ENCODE assay signal across 14 cellular contexts in the genomic region with DNA sequence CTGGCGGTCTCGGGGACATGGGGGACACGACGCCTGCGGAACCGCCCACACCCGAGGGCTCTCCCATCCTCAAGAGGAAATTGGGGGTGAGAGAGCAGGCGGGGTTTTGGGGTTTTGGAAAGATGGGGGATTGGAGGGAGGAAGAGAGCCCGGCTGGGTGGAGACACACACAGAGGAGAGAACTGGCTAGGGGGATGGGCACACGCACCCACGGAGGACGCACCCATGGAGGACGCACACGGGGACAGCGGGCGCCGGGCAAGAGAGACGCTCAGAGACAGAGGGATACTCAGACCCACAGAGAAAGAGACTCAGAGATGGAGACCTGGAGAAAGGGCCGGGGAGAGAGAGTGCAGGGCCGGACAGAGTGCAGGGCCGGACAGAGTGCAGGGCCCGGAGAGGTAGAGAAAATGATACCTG. TPM values are rescaled to one million over a fixed set of nuclear protein-coding genes. Genes with fewer than 3 reads are reported as not detected.
A peak's percentile ranks its signal among the peaks of the same experiment; 100 is the strongest.
DNase-seq lines count a peak whose midpoint lies in the region; ATAC-seq, FAIRE-seq and TF ChIP-seq lines count a peak whose summit lies in the region.
"Had no signal": no experiment of that assay in that cellular context is flagged by ENCODE, and none has a peak within 500 bp of the region (broad histone marks: within the 10 kb centered on the region; RNA-seq: fewer than 3 reads in every experiment).

No MANE protein-coding gene starts in this region.

- H3K9me2 ChIP-seq in hepatocyte (replicated peaks; ENCODE audit: insufficient read depth) = no peaks in the 10 kb centered on the region
- H3K9me2 ChIP-seq: SK-N-SH had no signal

- TF ChIP-seq RAD21 in HepG2 (CRISPR knock-in tag; IDR thresholded peaks at IDR 0.05) = no peak

- H3K36me3 Mint-ChIP-seq in activated naive CD4-positive, alpha-beta T cell treated with anti-CD3 and anti-CD28 coated beads, Interleukin-2, amount 10 ng/mL, durations not matched to agents 7 days and 5 days = no peaks in the 10 kb centered on the region

- peaks cover 75% of the 10 kb centered on the region for H3K27me3 Mint-ChIP-seq in activated naive CD4-positive, alpha-beta T cell treated with anti-CD3 and anti-CD28 coated beads, Interleukin-2, amount 10 ng/mL, durations not matched to agents 7 days and 5 days

- TF ChIP-seq EP300 in HepG2 (IDR thresholded peaks at IDR 0.05; ENCODE audit: low read depth in 2 of 2, low read length in 2 of 2) (no peak), HepG2 (CRISPR knock-in tag; IDR thresholded peaks at IDR 0.05; ENCODE audit: borderline replicate concordance) (no peak)

- peak overlapping the region; percentile 73 for H3K4me2 ChIP-seq in hepatocyte
- H3K4me2 ChIP-seq in HepG2 (ENCODE audit: low read depth, low read length) = no peak overlapping the region
- H3K4me2 ChIP-seq: SK-N-SH had no signal

- H3K9me3 ChIP-seq in RWPE2 (ENCODE audit: severe bottlenecking) = no peaks in the 10 kb centered on the region
- H3K9me3 ChIP-seq in hepatocyte (ENCODE audit: low read depth) = no peaks in the 10 kb centered on the region
- no peaks in the 10 kb centered on the region for H3K9me3 ChIP-seq in thoracic aorta
- no peaks in the 10 kb centered on the region for H3K9me3 ChIP-seq in HepG2 (ENCODE audit: low read length)
- H3K9me3 ChIP-seq: SK-N-SH had no signal

- H3K4me3 Mint-ChIP-seq in activated naive CD4-positive, alpha-beta T cell treated with anti-CD3 and anti-CD28 coated beads, Interleukin-2, amount 10 ng/mL, durations not matched to agents 7 days and 5 days = peak overlapping the region; percentile 47

- no TSS peak for BruUV-seq in HepG2 (replicated peaks; lab: Mats Ljungman, UMichigan)

- H3K36me3 ChIP-seq in RWPE2 (ENCODE audit: low read depth) (no peaks in the 10 kb centered on the region), hepatocyte (replicated peaks; ENCODE audit: insufficient read depth, low read depth) (no peaks in the 10 kb centered on the region), thoracic aorta (no peaks in the 10 kb centered on the region), HepG2 (replicated peaks in 1 of 2; ENCODE audit: control insufficient read depth in 1 of 2, insufficient read depth in 2 of 2, low read length in 2 of 2) (no peaks in the 10 kb centered on the region)

- peak overlapping the region; percentile 29 for H3K4me3 ChIP-seq in RWPE2 (ENCODE audit: severe bottlenecking)
- H3K4me3 ChIP-seq in hepatocyte = no peak overlapping the region
- peak overlapping the region; percentile 50 for H3K4me3 ChIP-seq in thoracic aorta
- peak overlapping the region in 1 of 3 experiments; percentile 16; a peak in 1 of 6 replicates for H3K4me3 ChIP-seq in HepG2 (replicated peaks in 1 of 3; ENCODE audit: insufficient read depth in 1 of 3, low read depth in 2 of 3, low read length in 3 of 3)
- H3K4me3 ChIP-seq: lung had no signal

- no peak overlapping the region for H3K9ac ChIP-seq in HepG2 (ENCODE audit: insufficient read depth, low read depth, low read length)
- H3K9ac ChIP-seq: SK-N-SH had no signal

- ATAC-seq in RWPE2 (ENCODE audit: low read depth) (no peak), thoracic aorta (ENCODE audit: insufficient number of reproducible peaks, low FRiP score, low read depth) (no peak), GM21786 (IDR thresholded peaks at IDR 0.05; ENCODE audit: unreplicated experiment) (no peak), HepG2 (no peak), HG02642 (IDR thresholded peaks at IDR 0.05; ENCODE audit: poor library complexity, unreplicated experiment) (no peak)

- DNase-seq in activated naive CD4-positive, alpha-beta T cell treated with anti-CD3 and anti-CD28 coated beads, Interleukin-2, amount 10 ng/mL, durations not matched to agents 7 days and 5 days = no peak
- no peak for DNase-seq in activated naive CD4-positive, alpha-beta T cell treated with anti-CD3 and anti-CD28 coated beads, Interleukin-2, amount 50 U/mL, for 16 hours
- DNase-seq in RWPE2 (ENCODE audit: low spot score) (no peak), hepatocyte (ENCODE audit: low spot score) (no peak), thoracic aorta (ENCODE audit: low spot score) (no peak), HepG2 (ENCODE audit: low spot score) (no peak)
- DNase-seq: central memory CD4-positive, alpha-beta T cell; NCI-H524 treated with DMSO at 0.1 percent for 48 hours had no signal

- H3K79me2 ChIP-seq in hepatocyte (no peaks in the 10 kb centered on the region), HepG2 (ENCODE audit: insufficient read depth, low read length) (no peaks in the 10 kb centered on the region)

- H4K20me1 ChIP-seq in hepatocyte (ENCODE audit: insufficient read depth, poor library complexity, severe bottlenecking) = no peaks in the 10 kb centered on the region
- H4K20me1 ChIP-seq in HepG2 (ENCODE audit: insufficient read depth, low read length) = no peaks in the 10 kb centered on the region

- TF ChIP-seq POLR2A in HepG2 (IDR thresholded peaks at IDR 0.05; ENCODE audit: insufficient read depth in 1 of 2, low read depth in 2 of 2, low read length in 2 of 2) = no peak

- WGBS in hepatocyte (ENCODE audit: low lambda C conversion rate, missing lambda C conversion rate) = 98% methylated on average over 14 of the region's 22 CpGs
- WGBS in HepG2 (ENCODE audit: low lambda C conversion rate) = 71% methylated on average over 22 of the region's 22 CpGs

- POLR2A ChIA-PET in HepG2 (lab: Yijun Ruan, JAX) = no interaction called here

- TF ChIP-seq CTCF in RWPE2 (IDR thresholded peaks at IDR 0.05; ENCODE audit: poor library complexity, severe bottlenecking) (no peak), hepatocyte (IDR thresholded peaks at IDR 0.05; ENCODE audit: poor library complexity) (no peak), thoracic aorta (IDR thresholded peaks at IDR 0.05) (no peak), HepG2 (CRISPR knock-in tag; IDR thresholded peaks at IDR 0.05) (no peak)

- peaks cover 27% of the 10 kb centered on the region for H3K4me1 Mint-ChIP-seq in activated naive CD4-positive, alpha-beta T cell treated with anti-CD3 and anti-CD28 coated beads, Interleukin-2, amount 10 ng/mL, durations not matched to agents 7 days and 5 days

- H3K4me1 ChIP-seq in RWPE2 (ENCODE audit: insufficient read depth, poor library complexity, severe bottlenecking) (no peaks in the 10 kb centered on the region), hepatocyte (ENCODE audit: insufficient read depth) (no peaks in the 10 kb centered on the region), thoracic aorta (ENCODE audit: control insufficient read depth in 1 of 2, low read depth in 2 of 2) (no peaks in the 10 kb centered on the region), HepG2 (ENCODE audit: insufficient read depth, low read length) (no peaks in the 10 kb centered on the region)

- no peaks in the 10 kb centered on the region for H3K9me3 Mint-ChIP-seq in activated naive CD4-positive, alpha-beta T cell treated with anti-CD3 and anti-CD28 coated beads, Interleukin-2, amount 10 ng/mL, durations not matched to agents 7 days and 5 days

- H3K27me3 ChIP-seq in RWPE2 (ENCODE audit: insufficient read depth, poor library complexity, severe bottlenecking) (peaks cover 3% of the 10 kb centered on the region), hepatocyte (peaks cover 10% of the 10 kb centered on the region), thoracic aorta (replicated peaks; ENCODE audit: insufficient read depth) (no peaks in the 10 kb centered on the region), HepG2 (ENCODE audit: control insufficient read depth in 1 of 2, insufficient read depth in 2 of 2, low read length in 2 of 2) (peaks cover 2 to 6% of the 10 kb centered on the region in 2 experiments; a peak in 1 of 5 replicates)

- no peak for FAIRE-seq in HepG2 (lab: Jason Lieb, UNC)
- FAIRE-seq: GM19239 had no signal

- intact Hi-C loops in HepG2 (cut with micrococcal nuclease; ENCODE audit: unreplicated experiment) = no loop called here

- in situ Hi-C loops in HepG2 (cut with HindIII; ENCODE audit: extremely low pct_ligation_motif_present, low pct_unique_long_range_greater_than_20kb) = no loop called here

- CTCF ChIA-PET in activated naive CD4-positive, alpha-beta T cell treated with anti-CD3 and anti-CD28 coated beads, Interleukin-2, amount 10 ng/mL, durations not matched to agents 7 days and 5 days (lab: Charles Lee) = interaction anchor here (1.0 kb wide), 1 partner anchor 21 kb away, joined by 3 read pairs; no protein-coding TSS in a partner anchor
- CTCF ChIA-PET in HepG2 (lab: Yijun Ruan, JAX; ENCODE audit: low intra/inter-chr PET ratio, low total read pairs) = no interaction called here

- no peak overlapping the region for H3K27ac Mint-ChIP-seq in activated naive CD4-positive, alpha-beta T cell treated with anti-CD3 and anti-CD28 coated beads, Interleukin-2, amount 10 ng/mL, durations not matched to agents 7 days and 5 days

- H2AFZ ChIP-seq in hepatocyte (no peak overlapping the region), HepG2 (ENCODE audit: low read length) (no peak overlapping the region)

- H3K27ac ChIP-seq in RWPE2 (ENCODE audit: poor library complexity, severe bottlenecking) (no peak overlapping the region), hepatocyte (no peak overlapping the region), thoracic aorta (no peak overlapping the region), HepG2 (ENCODE audit: extremely low read length, insufficient read depth, low read length) (no peak overlapping the region)

RNA-seq across cellular contexts. Expression of a gene that starts 52.1 kb away (rescaled TPM):
- total RNA-seq in hepatocyte (0.57 and 0.96 TPM in 2 replicates), thoracic aorta (10 to 100 TPM in 1 of 2 donors, 1 to 10 TPM in 1; 4.6 to 33.7 TPM), HepG2 (2016; rRNA removed; fragmentation: Illumina TruSeq; extraction: Trizol) (0.89 TPM in 1 of 2 replicates, not detected in the other)
- polyA plus RNA-seq in hepatocyte (2.6 and 4.5 TPM in 2 replicates), HepG2 (2011; rRNA removed) (0.24 and 0.35 TPM in 2 replicates)
- total RNA-seq in HepG2 (2016; cell fraction: cytosol; rRNA removed; fragmentation: Illumina TruSeq; extraction: Trizol; ENCODE audit: low read depth) = not detected in 2 replicates
- total RNA-seq in HepG2 (2016; cell fraction: insoluble cytoplasmic fraction; rRNA removed; fragmentation: Illumina TruSeq; extraction: Trizol) = 0.39 and 0.41 TPM in 2 replicates
- 0.19 and 0.62 TPM in 2 replicates for total RNA-seq in HepG2 (2016; cell fraction: membrane; rRNA removed; fragmentation: Illumina TruSeq; extraction: Trizol)
- total RNA-seq in HepG2 (2016; cell fraction: nucleus; rRNA removed; fragmentation: Illumina TruSeq; extraction: Trizol) = 0.60 TPM in 1 of 2 replicates, not detected in the other
- 0.05 and 0.31 TPM in 2 replicates for polyA plus RNA-seq in HepG2 (2011; cell fraction: cytosol; rRNA removed)
- 2.1 and 2.6 TPM in 2 replicates for polyA plus RNA-seq in HepG2 (2011; cell fraction: nucleus; rRNA removed)
- 0.44 and 0.64 TPM in 2 replicates for polyA plus RNA-seq in HepG2 (2012)
- not detected in 2 replicates for polyA plus RNA-seq in HepG2 (2016; cell fraction: cytosol; fragmentation: Illumina TruSeq; extraction: Trizol; ENCODE audit: low read depth)
- 0.52 TPM in 1 of 2 replicates, not detected in the other for polyA plus RNA-seq in HepG2 (2016; cell fraction: insoluble cytoplasmic fraction; fragmentation: Illumina TruSeq; extraction: Trizol; ENCODE audit: low read depth)
- polyA plus RNA-seq in HepG2 (2016; cell fraction: membrane; fragmentation: Illumina TruSeq; extraction: Trizol; ENCODE audit: low read depth) = not detected in 2 replicates
- 1.4 and 3.1 TPM in 2 replicates for polyA plus RNA-seq in HepG2 (2016; cell fraction: nucleus; fragmentation: Illumina TruSeq; extraction: Trizol; ENCODE audit: insufficient read depth, low read depth)
- polyA minus RNA-seq in HepG2 (2011; rRNA and poly(A)+ RNA removed; ENCODE audit: low replicate concordance) = 0.91 TPM in 1 of 2 replicates, not detected in the other
- not detected in 2 replicates for polyA minus RNA-seq in HepG2 (2011; cell fraction: cytosol; rRNA and poly(A)+ RNA removed)
- polyA minus RNA-seq in HepG2 (2011; cell fraction: nucleus; rRNA and poly(A)+ RNA removed) = not detected in 2 replicates
- total RNA-seq: fibroblast of villous mesenchyme had no signal

RNA-seq across cellular contexts. Expression of a gene that starts 53.3 kb away (rescaled TPM):
- 309 and 354 TPM in 2 replicates for total RNA-seq in hepatocyte
- 170 and 171 TPM in 2 replicates for polyA plus RNA-seq in hepatocyte
- total RNA-seq in thoracic aorta = 100 to 1,000 TPM; 237 to 302 TPM
- 258 and 351 TPM in 2 replicates for total RNA-seq in HepG2 (2016; rRNA removed; fragmentation: Illumina TruSeq; extraction: Trizol)
- 100 and 104 TPM in 2 replicates for total RNA-seq in HepG2 (2016; cell fraction: cytosol; rRNA removed; fragmentation: Illumina TruSeq; extraction: Trizol; ENCODE audit: low read depth)
- 260 and 364 TPM in 2 replicates for total RNA-seq in HepG2 (2016; cell fraction: insoluble cytoplasmic fraction; rRNA removed; fragmentation: Illumina TruSeq; extraction: Trizol)
- 174 and 175 TPM in 2 replicates for total RNA-seq in HepG2 (2016; cell fraction: membrane; rRNA removed; fragmentation: Illumina TruSeq; extraction: Trizol)
- total RNA-seq in HepG2 (2016; cell fraction: nucleus; rRNA removed; fragmentation: Illumina TruSeq; extraction: Trizol) = 92.4 TPM in 2 replicates
- polyA plus RNA-seq in HepG2 (2011; rRNA removed) = 179 and 230 TPM in 2 replicates
- 271 and 427 TPM in 2 replicates for polyA plus RNA-seq in HepG2 (2011; cell fraction: cytosol; rRNA removed)
- polyA plus RNA-seq in HepG2 (2011; cell fraction: nucleus; rRNA removed) = 210 and 224 TPM in 2 replicates
- 171 and 172 TPM in 2 replicates for polyA plus RNA-seq in HepG2 (2012)
- polyA plus RNA-seq in HepG2 (2016; cell fraction: cytosol; fragmentation: Illumina TruSeq; extraction: Trizol; ENCODE audit: low read depth) = 106 and 109 TPM in 2 replicates
- 349 and 386 TPM in 2 replicates for polyA plus RNA-seq in HepG2 (2016; cell fraction: insoluble cytoplasmic fraction; fragmentation: Illumina TruSeq; extraction: Trizol; ENCODE audit: low read depth)
- 161 and 168 TPM in 2 replicates for polyA plus RNA-seq in HepG2 (2016; cell fraction: membrane; fragmentation: Illumina TruSeq; extraction: Trizol; ENCODE audit: low read depth)
- 163 and 169 TPM in 2 replicates for polyA plus RNA-seq in HepG2 (2016; cell fraction: nucleus; fragmentation: Illumina TruSeq; extraction: Trizol; ENCODE audit: insufficient read depth, low read depth)
- polyA minus RNA-seq in HepG2 (2011; rRNA and poly(A)+ RNA removed; ENCODE audit: low replicate concordance) = 199 and 296 TPM in 2 replicates
- 94.6 and 127 TPM in 2 replicates for polyA minus RNA-seq in HepG2 (2011; cell fraction: cytosol; rRNA and poly(A)+ RNA removed)
- 43.4 and 51.5 TPM in 2 replicates for polyA minus RNA-seq in HepG2 (2011; cell fraction: nucleus; rRNA and poly(A)+ RNA removed)
